In the genomic region with DNA sequence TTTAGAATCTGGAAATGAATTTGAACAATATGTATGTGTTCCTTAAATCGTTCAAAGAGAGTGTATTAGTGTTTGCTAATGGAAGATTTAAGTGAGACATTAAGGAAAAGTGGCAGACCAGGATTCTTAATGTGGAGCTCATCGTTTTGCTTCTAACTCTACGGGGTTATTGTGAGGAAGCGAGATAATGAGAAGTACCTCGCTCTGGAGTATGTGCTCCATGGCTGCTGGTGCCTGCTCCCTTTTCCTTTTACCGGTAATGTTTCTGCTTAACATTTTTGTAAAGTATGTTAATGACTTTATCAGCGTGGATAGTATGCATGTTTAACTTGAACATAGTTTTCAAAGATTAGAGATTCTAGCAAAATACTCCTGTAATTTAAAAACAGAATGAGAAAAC, we compare ENCODE assay signal across 20 cellular contexts. TPM values are rescaled to one million over a fixed set of nuclear protein-coding genes. Genes with fewer than 3 reads are reported as not detected.
DNase-seq lines count a peak whose midpoint lies in the region; ATAC-seq, FAIRE-seq and TF ChIP-seq lines count a peak whose summit lies in the region.
"Had no signal": no experiment of that assay in that cellular context is flagged by ENCODE, and none has a peak within 500 bp of the region (broad histone marks: within the 10 kb centered on the region; RNA-seq: fewer than 3 reads in every experiment).

No MANE protein-coding gene starts in this region.

- TF ChIP-seq POLR2A in H54 (IDR thresholded peaks at IDR 0.05; ENCODE audit: low read depth, low read length): no peak

- no peaks in the 10 kb centered on the region for H3K27me3 Mint-ChIP-seq in activated naive CD4-positive, alpha-beta T cell treated with anti-CD3 and anti-CD28 coated beads for 36 hours (ENCODE audit: low read depth)
- H3K27me3 Mint-ChIP-seq: T-cell had no signal

- H3K27ac Mint-ChIP-seq in activated naive CD4-positive, alpha-beta T cell treated with anti-CD3 and anti-CD28 coated beads for 36 hours: no peak overlapping the region
- H3K27ac Mint-ChIP-seq: CD8-positive, alpha-beta memory T cell; natural killer cell; T-cell had no signal

- no peaks in the 10 kb centered on the region for H3K9me3 ChIP-seq in duodenal mucosa (ENCODE audit: control insufficient read depth in 1 of 2, low read length in 2 of 2)
- no peaks in the 10 kb centered on the region for H3K9me3 ChIP-seq in mucosa of rectum (ENCODE audit: control insufficient read depth in 2 of 2, low read length in 2 of 2)
- no peaks in the 10 kb centered on the region for H3K9me3 ChIP-seq in smooth muscle cell (replicated peaks; ENCODE audit: low read depth)
- H3K9me3 ChIP-seq: esophagus muscularis mucosa, lower lobe of right lung had no signal

- no peaks in the 10 kb centered on the region for H3K36me3 Mint-ChIP-seq in activated naive CD4-positive, alpha-beta T cell treated with anti-CD3 and anti-CD28 coated beads for 36 hours (ENCODE audit: low read depth)
- H3K36me3 Mint-ChIP-seq: natural killer cell had no signal

- H3K36me3 ChIP-seq in duodenal mucosa (ENCODE audit: control insufficient read depth in 1 of 2, insufficient read depth in 2 of 2, low read length in 2 of 2) (peaks cover 19 to 42% of the 10 kb centered on the region in 2 donors), mucosa of rectum (ENCODE audit: control insufficient read depth in 2 of 2, insufficient read depth in 2 of 2, low read length in 2 of 2) (peaks cover 25 to 36% of the 10 kb centered on the region in 2 donors), smooth muscle cell (ENCODE audit: low read depth) (peaks cover 2% of the 10 kb centered on the region)

- TF ChIP-seq CTCF in smooth muscle cell (IDR thresholded peaks at IDR 0.05; ENCODE audit: borderline replicate concordance, insufficient read depth, poor library complexity, severe bottlenecking) (no peak), dorsolateral prefrontal cortex (IDR thresholded peaks at IDR 0.05 in 54 of 56, conservative IDR thresholded peaks at IDR 0.05 in 2 of 56; ENCODE audit: low read depth in 1 of 56, partially characterized antibody in 56 of 56) (no peak)

- H3K27me3 ChIP-seq in duodenal mucosa (ENCODE audit: control insufficient read depth in 1 of 2, insufficient read depth in 2 of 2, low read length in 2 of 2) (no peaks in the 10 kb centered on the region), mucosa of rectum (ENCODE audit: control insufficient read depth in 2 of 2, insufficient read depth in 2 of 2, low read length in 2 of 2) (no peaks in the 10 kb centered on the region), smooth muscle cell (ENCODE audit: low read depth) (no peaks in the 10 kb centered on the region), dorsolateral prefrontal cortex (no peaks in the 10 kb centered on the region)
- H3K27me3 ChIP-seq: esophagus muscularis mucosa had no signal

- CTCF ChIA-PET in activated naive CD4-positive, alpha-beta T cell treated with anti-CD3 and anti-CD28 coated beads for 36 hours (lab: Charles Lee): interaction anchor here (0.7 to 0.8 kb wide), 2 partner anchors 9 to 16 kb away, joined by 3 read pairs; no protein-coding TSS in a partner anchor

- no peaks in the 10 kb centered on the region for H3F3A ChIP-seq in smooth muscle cell (ENCODE audit: low read depth)

- H3K4me3 ChIP-seq in duodenal mucosa (ENCODE audit: low read depth in 1 of 2, low read length in 2 of 2) (peak overlapping the region; percentile 53 to 65), mucosa of rectum (ENCODE audit: low read length in 2 of 2) (peak overlapping the region; percentile 41 to 63), smooth muscle cell (no peak overlapping the region), dorsolateral prefrontal cortex (no peak overlapping the region)
- H3K4me3 ChIP-seq: esophagus muscularis mucosa, lower lobe of right lung had no signal

- no peak for ATAC-seq in left colon
- ATAC-seq: natural killer cell, T-cell had no signal

- no peaks in the 10 kb centered on the region for H3K9me3 Mint-ChIP-seq in activated naive CD4-positive, alpha-beta T cell treated with anti-CD3 and anti-CD28 coated beads for 36 hours
- H3K9me3 Mint-ChIP-seq: CD8-positive, alpha-beta memory T cell; natural killer cell; T-cell had no signal

- peak overlapping the region; percentile 20 for H3K4me2 ChIP-seq in smooth muscle cell

- H3K27ac ChIP-seq in duodenal mucosa (ENCODE audit: low read depth, low read length): peak overlapping the region; percentile 37
- peak overlapping the region; percentile 61 to 75 for H3K27ac ChIP-seq in mucosa of rectum (ENCODE audit: low read depth in 2 of 2, low read length in 2 of 2)
- peak overlapping the region; percentile 51 for H3K27ac ChIP-seq in smooth muscle cell (ENCODE audit: low read depth)
- H3K27ac ChIP-seq in dorsolateral prefrontal cortex: no peak overlapping the region
- H3K27ac ChIP-seq: esophagus muscularis mucosa, lower lobe of right lung had no signal

- H3K4me1 Mint-ChIP-seq in activated naive CD4-positive, alpha-beta T cell treated with anti-CD3 and anti-CD28 coated beads for 36 hours (ENCODE audit: low read depth): peaks cover 8% of the 10 kb centered on the region
- H3K4me1 Mint-ChIP-seq: natural killer cell had no signal

- peak overlapping the region; percentile 4 for H2AFZ ChIP-seq in smooth muscle cell (ENCODE audit: low read depth)

- no peaks in the 10 kb centered on the region for H4K20me1 ChIP-seq in smooth muscle cell (ENCODE audit: low read depth)

- FAIRE-seq in H54 (lab: Jason Lieb, UNC): peak; percentile 30

- no peak overlapping the region for H3K4me3 Mint-ChIP-seq in activated naive CD4-positive, alpha-beta T cell treated with anti-CD3 and anti-CD28 coated beads for 36 hours
- H3K4me3 Mint-ChIP-seq: CD8-positive, alpha-beta memory T cell; natural killer cell; T-cell had no signal

- H3K79me2 ChIP-seq in smooth muscle cell (ENCODE audit: low read depth): peaks cover 12% of the 10 kb centered on the region

- H3K4me1 ChIP-seq in duodenal mucosa (ENCODE audit: control insufficient read depth in 1 of 2, insufficient read depth in 2 of 2, low read length in 2 of 2): peaks cover 15 to 51% of the 10 kb centered on the region in 2 donors
- peaks cover 27 to 53% of the 10 kb centered on the region in 2 donors for H3K4me1 ChIP-seq in mucosa of rectum (ENCODE audit: control insufficient read depth in 2 of 2, insufficient read depth in 2 of 2, low read length in 2 of 2)
- H3K4me1 ChIP-seq in smooth muscle cell (ENCODE audit: low read depth): peaks cover 11% of the 10 kb centered on the region
- H3K4me1 ChIP-seq: esophagus muscularis mucosa, lower lobe of right lung had no signal

- 37% methylated on average over 7 of the region's 7 CpGs for WGBS in smooth muscle cell (ENCODE audit: low lambda C conversion rate)

- DNase-seq in H54 (ENCODE audit: insufficient read length, low spot score): no peak
- no peak for DNase-seq in smooth muscle cell (lab: John Stamatoyannopoulos, UW; ENCODE audit: unreplicated experiment)
- no peak for DNase-seq in left colon
- DNase-seq in activated naive CD4-positive, alpha-beta T cell treated with anti-CD3 and anti-CD28 coated beads for 36 hours: no peak
- no peak for DNase-seq in dorsolateral prefrontal cortex
- DNase-seq in hippocampal formation (lab: John Stamatoyannopoulos, UW): no peak
- DNase-seq: activated CD4-positive, alpha-beta T cell treated with anti-CD3 and anti-CD28 coated beads for 48 hours; activated effector memory CD4-positive, alpha-beta T cell treated with anti-CD3 and anti-CD28 coated beads, Interleukin-2, amount 50 U/mL, for 16 hours; CD8-positive, alpha-beta memory T cell; DMS79 treated with DMSO at 0.1 percent for 48 hours; lower lobe of right lung; natural killer cell; NCI-H1048; NCI-H2107; NCI-H69; SHP77; T-cell had no signal

- intact Hi-C loops in left colon (cut with DNase I, micrococcal nuclease): no loop called here
- intact Hi-C loops in activated naive CD4-positive, alpha-beta T cell treated with anti-CD3 and anti-CD28 coated beads for 36 hours (cut with micrococcal nuclease): no loop called here
- intact Hi-C loops in dorsolateral prefrontal cortex (cut with DNase I): no loop called here

- H3K9ac ChIP-seq in duodenal mucosa (ENCODE audit: low read depth in 1 of 2, low read length in 2 of 2) (peak overlapping the region; percentile 27 to 57), mucosa of rectum (ENCODE audit: low read depth in 1 of 2, low read length in 2 of 2) (peak overlapping the region; percentile 34 to 66), smooth muscle cell (ENCODE audit: low read depth) (no peak overlapping the region)

RNA-seq across cellular contexts. Expression of a gene that starts 13.7 kb away (rescaled TPM):
- total RNA-seq in smooth muscle cell: 27.0 and 30.0 TPM in 2 replicates
- 9.7 and 28.7 TPM in 2 replicates for polyA plus RNA-seq in smooth muscle cell
- total RNA-seq in left colon: 100 to 1,000 TPM; 361 to 365 TPM
- total RNA-seq in activated naive CD4-positive, alpha-beta T cell treated with anti-CD3 and anti-CD28 coated beads for 36 hours: 1 to 10 TPM; 1.3 to 1.9 TPM
- 10 to 100 TPM in 1 of 120 experiments, 1 to 10 TPM in 118, under 1 TPM in 1; 0.91 to 11.0 (median 3.6) TPM for total RNA-seq in dorsolateral prefrontal cortex

Comparison
In these comparisons a context has a peak if more than half of its experiments do, and no peak if none do; other contexts are left out.
1. H3K27ac ChIP-seq: peak in duodenal mucosa (single experiment), mucosa of rectum (2 of 2) and smooth muscle cell (single experiment); none in dorsolateral prefrontal cortex (0 of 59).
2. H3K4me3 ChIP-seq: peak in duodenal mucosa (2 of 2) and mucosa of rectum (2 of 2); none in smooth muscle cell (single experiment) and dorsolateral prefrontal cortex (0 of 59).
3. RNA of a gene that starts 13.7 kb away (total RNA-seq): 361 to 365 TPM in left colon; 27.0 to 30.0 TPM in smooth muscle cell, 0.91 to 11.0 TPM in dorsolateral prefrontal cortex and 1.3 to 1.9 TPM in activated naive CD4-positive, alpha-beta T cell treated with anti-CD3 and anti-CD28 coated beads for 36 hours; every median in the first group is over 10 times any median in the second.